Comparison of ENCODE assay signal across 1 cellular context in genomic region chr4:67393699-67394281, GRCh38.
TF ChIP-seq lines count a peak whose summit lies in the region.

No MANE protein-coding gene starts in this region.

TF ChIP-seq in GM23338, 12 proteins besides CTCF, POLR2A, EP300 and RAD21 (continued from another document):
- TF ChIP-seq, protein P1, sequence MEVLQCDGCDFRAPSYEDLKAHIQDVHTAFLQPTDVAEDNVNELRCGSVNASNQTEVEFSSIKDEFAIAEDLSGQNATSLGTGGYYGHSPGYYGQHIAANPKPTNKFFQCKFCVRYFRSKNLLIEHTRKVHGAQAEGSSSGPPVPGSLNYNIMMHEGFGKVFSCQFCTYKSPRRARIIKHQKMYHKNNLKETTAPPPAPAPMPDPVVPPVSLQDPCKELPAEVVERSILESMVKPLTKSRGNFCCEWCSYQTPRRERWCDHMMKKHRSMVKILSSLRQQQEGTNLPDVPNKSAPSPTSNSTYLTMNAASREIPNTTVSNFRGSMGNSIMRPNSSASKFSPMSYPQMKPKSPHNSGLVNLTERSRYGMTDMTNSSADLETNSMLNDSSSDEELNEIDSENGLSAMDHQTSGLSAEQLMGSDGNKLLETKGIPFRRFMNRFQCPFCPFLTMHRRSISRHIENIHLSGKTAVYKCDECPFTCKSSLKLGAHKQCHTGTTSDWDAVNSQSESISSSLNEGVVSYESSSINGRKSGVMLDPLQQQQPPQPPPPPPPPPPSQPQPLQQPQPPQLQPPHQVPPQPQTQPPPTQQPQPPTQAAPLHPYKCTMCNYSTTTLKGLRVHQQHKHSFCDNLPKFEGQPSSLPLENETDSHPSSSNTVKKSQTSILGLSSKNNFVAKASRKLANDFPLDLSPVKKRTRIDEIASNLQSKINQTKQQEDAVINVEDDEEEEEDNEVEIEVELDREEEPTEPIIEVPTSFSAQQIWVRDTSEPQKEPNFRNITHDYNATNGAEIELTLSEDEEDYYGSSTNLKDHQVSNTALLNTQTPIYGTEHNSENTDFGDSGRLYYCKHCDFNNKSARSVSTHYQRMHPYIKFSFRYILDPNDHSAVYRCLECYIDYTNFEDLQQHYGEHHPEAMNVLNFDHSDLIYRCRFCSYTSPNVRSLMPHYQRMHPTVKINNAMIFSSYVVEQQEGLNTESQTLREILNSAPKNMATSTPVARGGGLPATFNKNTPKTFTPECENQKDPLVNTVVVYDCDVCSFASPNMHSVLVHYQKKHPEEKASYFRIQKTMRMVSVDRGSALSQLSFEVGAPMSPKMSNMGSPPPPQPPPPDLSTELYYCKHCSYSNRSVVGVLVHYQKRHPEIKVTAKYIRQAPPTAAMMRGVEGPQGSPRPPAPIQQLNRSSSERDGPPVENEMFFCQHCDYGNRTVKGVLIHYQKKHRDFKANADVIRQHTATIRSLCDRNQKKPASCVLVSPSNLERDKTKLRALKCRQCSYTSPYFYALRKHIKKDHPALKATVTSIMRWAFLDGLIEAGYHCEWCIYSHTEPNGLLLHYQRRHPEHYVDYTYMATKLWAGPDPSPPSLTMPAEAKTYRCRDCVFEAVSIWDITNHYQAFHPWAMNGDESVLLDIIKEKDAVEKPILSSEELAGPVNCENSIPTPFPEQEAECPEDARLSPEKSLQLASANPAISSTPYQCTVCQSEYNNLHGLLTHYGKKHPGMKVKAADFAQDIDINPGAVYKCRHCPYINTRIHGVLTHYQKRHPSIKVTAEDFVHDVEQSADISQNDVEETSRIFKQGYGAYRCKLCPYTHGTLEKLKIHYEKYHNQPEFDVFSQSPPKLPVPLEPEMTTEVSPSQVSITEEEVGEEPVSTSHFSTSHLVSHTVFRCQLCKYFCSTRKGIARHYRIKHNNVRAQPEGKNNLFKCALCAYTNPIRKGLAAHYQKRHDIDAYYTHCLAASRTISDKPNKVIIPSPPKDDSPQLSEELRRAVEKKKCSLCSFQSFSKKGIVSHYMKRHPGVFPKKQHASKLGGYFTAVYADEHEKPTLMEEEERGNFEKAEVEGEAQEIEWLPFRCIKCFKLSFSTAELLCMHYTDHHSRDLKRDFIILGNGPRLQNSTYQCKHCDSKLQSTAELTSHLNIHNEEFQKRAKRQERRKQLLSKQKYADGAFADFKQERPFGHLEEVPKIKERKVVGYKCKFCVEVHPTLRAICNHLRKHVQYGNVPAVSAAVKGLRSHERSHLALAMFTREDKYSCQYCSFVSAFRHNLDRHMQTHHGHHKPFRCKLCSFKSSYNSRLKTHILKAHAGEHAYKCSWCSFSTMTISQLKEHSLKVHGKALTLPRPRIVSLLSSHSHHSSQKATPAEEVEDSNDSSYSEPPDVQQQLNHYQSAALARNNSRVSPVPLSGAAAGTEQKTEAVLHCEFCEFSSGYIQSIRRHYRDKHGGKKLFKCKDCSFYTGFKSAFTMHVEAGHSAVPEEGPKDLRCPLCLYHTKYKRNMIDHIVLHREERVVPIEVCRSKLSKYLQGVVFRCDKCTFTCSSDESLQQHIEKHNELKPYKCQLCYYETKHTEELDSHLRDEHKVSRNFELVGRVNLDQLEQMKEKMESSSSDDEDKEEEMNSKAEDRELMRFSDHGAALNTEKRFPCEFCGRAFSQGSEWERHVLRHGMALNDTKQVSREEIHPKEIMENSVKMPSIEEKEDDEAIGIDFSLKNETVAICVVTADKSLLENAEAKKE (CRISPR knock-in tag; IDR thresholded peaks at IDR 0.05): no peak
- TF ChIP-seq EZH2phosphoT487 (IDR thresholded peaks at IDR 0.05; ENCODE audit: unreplicated experiment) (no peak), EZH2 (IDR thresholded peaks at IDR 0.05; ENCODE audit: low read depth, unreplicated experiment) (no peak), STAT1 (IDR thresholded peaks at IDR 0.05; ENCODE audit: unreplicated experiment) (no peak)
TF ChIP-seq in GM23338: peak in this region for 0.
